In the genomic region with DNA sequence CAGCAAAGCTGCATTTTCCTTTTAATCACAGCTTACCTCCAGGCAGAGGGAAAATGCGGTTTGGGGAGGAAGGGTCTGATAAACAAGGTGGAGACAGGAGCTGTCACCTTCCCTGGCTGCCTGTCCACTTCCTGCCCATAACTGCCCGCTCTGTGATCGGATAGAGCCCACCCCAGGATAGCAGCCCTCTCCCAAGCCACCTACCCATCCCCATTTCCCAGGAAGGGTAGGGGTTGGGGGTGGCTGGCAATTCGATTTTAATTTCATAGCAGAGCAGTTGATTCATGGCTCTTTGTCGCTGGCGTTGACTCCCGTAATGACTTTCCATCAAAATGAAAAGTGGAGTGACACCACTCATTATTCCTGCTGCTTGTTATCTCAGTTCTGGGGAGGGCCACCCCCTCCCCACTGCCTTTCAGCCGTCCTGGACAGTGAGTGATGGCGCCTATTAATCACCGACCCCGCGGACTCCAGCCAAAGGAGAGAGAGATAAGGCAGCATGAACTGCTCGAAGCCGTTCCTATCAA, we compare ENCODE assay signal across 1 cellular context.
TF ChIP-seq lines count a peak whose summit lies in the region.

No MANE protein-coding gene starts in this region.

TF ChIP-seq in K562, 482 proteins besides CTCF, POLR2A, EP300 and RAD21 (continued from another document and continues in another):
- no peak for TF ChIP-seq SETDB1 (IDR thresholded peaks at IDR 0.05; ENCODE audit: low read length)
- TF ChIP-seq FOS (IDR thresholded peaks at IDR 0.05; ENCODE audit: extremely low read depth, insufficient read length), result no peak
- no peak for TF ChIP-seq SREBF1 (IDR thresholded peaks at IDR 0.05; ENCODE audit: borderline replicate concordance, low read depth, low read length)
- no peak for TF ChIP-seq ZNF785 (CRISPR knock-in tag; IDR thresholded peaks at IDR 0.05)
- TF ChIP-seq NONO (IDR thresholded peaks at IDR 0.05; ENCODE audit: low read depth in 2 of 2, low read length in 1 of 2), result no peak
- peak; percentile 39; the same call in 1 of the 2 replicates for TF ChIP-seq L3MBTL2 (IDR thresholded peaks at IDR 0.05)
- TF ChIP-seq, protein P1, sequence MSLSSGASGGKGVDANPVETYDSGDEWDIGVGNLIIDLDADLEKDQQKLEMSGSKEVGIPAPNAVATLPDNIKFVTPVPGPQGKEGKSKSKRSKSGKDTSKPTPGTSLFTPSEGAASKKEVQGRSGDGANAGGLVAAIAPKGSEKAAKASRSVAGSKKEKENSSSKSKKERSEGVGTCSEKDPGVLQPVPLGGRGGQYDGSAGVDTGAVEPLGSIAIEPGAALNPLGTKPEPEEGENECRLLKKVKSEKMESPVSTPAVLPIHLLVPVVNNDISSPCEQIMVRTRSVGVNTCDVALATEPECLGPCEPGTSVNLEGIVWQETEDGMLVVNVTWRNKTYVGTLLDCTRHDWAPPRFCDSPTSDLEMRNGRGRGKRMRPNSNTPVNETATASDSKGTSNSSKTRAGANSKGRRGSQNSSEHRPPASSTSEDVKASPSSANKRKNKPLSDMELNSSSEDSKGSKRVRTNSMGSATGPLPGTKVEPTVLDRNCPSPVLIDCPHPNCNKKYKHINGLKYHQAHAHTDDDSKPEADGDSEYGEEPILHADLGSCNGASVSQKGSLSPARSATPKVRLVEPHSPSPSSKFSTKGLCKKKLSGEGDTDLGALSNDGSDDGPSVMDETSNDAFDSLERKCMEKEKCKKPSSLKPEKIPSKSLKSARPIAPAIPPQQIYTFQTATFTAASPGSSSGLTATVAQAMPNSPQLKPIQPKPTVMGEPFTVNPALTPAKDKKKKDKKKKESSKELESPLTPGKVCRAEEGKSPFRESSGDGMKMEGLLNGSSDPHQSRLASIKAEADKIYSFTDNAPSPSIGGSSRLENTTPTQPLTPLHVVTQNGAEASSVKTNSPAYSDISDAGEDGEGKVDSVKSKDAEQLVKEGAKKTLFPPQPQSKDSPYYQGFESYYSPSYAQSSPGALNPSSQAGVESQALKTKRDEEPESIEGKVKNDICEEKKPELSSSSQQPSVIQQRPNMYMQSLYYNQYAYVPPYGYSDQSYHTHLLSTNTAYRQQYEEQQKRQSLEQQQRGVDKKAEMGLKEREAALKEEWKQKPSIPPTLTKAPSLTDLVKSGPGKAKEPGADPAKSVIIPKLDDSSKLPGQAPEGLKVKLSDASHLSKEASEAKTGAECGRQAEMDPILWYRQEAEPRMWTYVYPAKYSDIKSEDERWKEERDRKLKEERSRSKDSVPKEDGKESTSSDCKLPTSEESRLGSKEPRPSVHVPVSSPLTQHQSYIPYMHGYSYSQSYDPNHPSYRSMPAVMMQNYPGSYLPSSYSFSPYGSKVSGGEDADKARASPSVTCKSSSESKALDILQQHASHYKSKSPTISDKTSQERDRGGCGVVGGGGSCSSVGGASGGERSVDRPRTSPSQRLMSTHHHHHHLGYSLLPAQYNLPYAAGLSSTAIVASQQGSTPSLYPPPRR (CRISPR knock-in tag; IDR thresholded peaks at IDR 0.05; ENCODE audit: borderline replicate concordance), result no peak
- no peak for TF ChIP-seq CSDE1 (IDR thresholded peaks at IDR 0.05)
- no peak for TF ChIP-seq ZNF408 (CRISPR knock-in tag; IDR thresholded peaks at IDR 0.05; ENCODE audit: low read depth)
- TF ChIP-seq, protein P2, sequence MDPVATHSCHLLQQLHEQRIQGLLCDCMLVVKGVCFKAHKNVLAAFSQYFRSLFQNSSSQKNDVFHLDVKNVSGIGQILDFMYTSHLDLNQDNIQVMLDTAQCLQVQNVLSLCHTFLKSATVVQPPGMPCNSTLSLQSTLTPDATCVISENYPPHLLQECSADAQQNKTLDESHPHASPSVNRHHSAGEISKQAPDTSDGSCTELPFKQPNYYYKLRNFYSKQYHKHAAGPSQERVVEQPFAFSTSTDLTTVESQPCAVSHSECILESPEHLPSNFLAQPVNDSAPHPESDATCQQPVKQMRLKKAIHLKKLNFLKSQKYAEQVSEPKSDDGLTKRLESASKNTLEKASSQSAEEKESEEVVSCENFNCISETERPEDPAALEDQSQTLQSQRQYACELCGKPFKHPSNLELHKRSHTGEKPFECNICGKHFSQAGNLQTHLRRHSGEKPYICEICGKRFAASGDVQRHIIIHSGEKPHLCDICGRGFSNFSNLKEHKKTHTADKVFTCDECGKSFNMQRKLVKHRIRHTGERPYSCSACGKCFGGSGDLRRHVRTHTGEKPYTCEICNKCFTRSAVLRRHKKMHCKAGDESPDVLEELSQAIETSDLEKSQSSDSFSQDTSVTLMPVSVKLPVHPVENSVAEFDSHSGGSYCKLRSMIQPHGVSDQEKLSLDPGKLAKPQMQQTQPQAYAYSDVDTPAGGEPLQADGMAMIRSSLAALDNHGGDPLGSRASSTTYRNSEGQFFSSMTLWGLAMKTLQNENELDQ (CRISPR knock-in tag; IDR thresholded peaks at IDR 0.05; ENCODE audit: borderline replicate concordance), result no peak
- TF ChIP-seq DPF2 (IDR thresholded peaks at IDR 0.05), result peak; percentile 82
- TF ChIP-seq MEIS2 (IDR thresholded peaks at IDR 0.05; ENCODE audit: partially characterized antibody), result peak; percentile 100
- TF ChIP-seq, protein P3, sequence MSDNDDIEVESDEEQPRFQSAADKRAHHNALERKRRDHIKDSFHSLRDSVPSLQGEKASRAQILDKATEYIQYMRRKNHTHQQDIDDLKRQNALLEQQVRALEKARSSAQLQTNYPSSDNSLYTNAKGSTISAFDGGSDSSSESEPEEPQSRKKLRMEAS (CRISPR knock-in tag; IDR thresholded peaks at IDR 0.05), result no peak; the same call in 1 of the 2 replicates
- no peak for TF ChIP-seq ZNF3 (CRISPR knock-in tag; IDR thresholded peaks at IDR 0.05)
- TF ChIP-seq ZNF444 (CRISPR knock-in tag; IDR thresholded peaks at IDR 0.05), result no peak
- no peak for TF ChIP-seq CHD7 (IDR thresholded peaks at IDR 0.05; ENCODE audit: low read depth, low read length)
- no peak for TF ChIP-seq ZNF507 (tag; conservative IDR thresholded peaks at IDR 0.05)
- no peak for TF ChIP-seq SREBF2 (CRISPR knock-in tag; IDR thresholded peaks at IDR 0.05)
- TF ChIP-seq, protein P4, sequence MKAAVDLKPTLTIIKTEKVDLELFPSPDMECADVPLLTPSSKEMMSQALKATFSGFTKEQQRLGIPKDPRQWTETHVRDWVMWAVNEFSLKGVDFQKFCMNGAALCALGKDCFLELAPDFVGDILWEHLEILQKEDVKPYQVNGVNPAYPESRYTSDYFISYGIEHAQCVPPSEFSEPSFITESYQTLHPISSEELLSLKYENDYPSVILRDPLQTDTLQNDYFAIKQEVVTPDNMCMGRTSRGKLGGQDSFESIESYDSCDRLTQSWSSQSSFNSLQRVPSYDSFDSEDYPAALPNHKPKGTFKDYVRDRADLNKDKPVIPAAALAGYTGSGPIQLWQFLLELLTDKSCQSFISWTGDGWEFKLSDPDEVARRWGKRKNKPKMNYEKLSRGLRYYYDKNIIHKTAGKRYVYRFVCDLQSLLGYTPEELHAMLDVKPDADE (conservative IDR thresholded peaks at IDR 0.05; ENCODE audit: control insufficient read depth, low read depth, low read length), result no peak
- peak; percentile 25; the same call in 1 of the 2 replicates for TF ChIP-seq DMBX1 (CRISPR knock-in tag; IDR thresholded peaks at IDR 0.05; ENCODE audit: borderline replicate concordance)
- TF ChIP-seq, protein P5, sequence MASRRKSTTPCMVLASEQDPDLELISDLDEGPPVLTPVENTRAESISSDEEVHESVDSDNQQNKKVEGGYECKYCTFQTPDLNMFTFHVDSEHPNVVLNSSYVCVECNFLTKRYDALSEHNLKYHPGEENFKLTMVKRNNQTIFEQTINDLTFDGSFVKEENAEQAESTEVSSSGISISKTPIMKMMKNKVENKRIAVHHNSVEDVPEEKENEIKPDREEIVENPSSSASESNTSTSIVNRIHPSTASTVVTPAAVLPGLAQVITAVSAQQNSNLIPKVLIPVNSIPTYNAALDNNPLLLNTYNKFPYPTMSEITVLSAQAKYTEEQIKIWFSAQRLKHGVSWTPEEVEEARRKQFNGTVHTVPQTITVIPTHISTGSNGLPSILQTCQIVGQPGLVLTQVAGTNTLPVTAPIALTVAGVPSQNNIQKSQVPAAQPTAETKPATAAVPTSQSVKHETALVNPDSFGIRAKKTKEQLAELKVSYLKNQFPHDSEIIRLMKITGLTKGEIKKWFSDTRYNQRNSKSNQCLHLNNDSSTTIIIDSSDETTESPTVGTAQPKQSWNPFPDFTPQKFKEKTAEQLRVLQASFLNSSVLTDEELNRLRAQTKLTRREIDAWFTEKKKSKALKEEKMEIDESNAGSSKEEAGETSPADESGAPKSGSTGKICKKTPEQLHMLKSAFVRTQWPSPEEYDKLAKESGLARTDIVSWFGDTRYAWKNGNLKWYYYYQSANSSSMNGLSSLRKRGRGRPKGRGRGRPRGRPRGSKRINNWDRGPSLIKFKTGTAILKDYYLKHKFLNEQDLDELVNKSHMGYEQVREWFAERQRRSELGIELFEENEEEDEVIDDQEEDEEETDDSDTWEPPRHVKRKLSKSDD (conservative IDR thresholded peaks at IDR 0.05; ENCODE audit: low read length), result no peak
- TF ChIP-seq MTF1 (CRISPR knock-in tag; IDR thresholded peaks at IDR 0.05; ENCODE audit: borderline replicate concordance), result no peak
- no peak for TF ChIP-seq ZNF384 (IDR thresholded peaks at IDR 0.05; ENCODE audit: low read depth, low read length)
- TF ChIP-seq CHAMP1 (IDR thresholded peaks at IDR 0.05), result no peak
- TF ChIP-seq RBM39 (optimal IDR thresholded peaks at IDR 0.05; ENCODE audit: low read depth, low read length), result no peak
- TF ChIP-seq XRCC3 (IDR thresholded peaks at IDR 0.05), result no peak
- TF ChIP-seq XRCC5 (IDR thresholded peaks at IDR 0.05; ENCODE audit: low read depth, low read length), result no peak
